10 cellular contexts compared by ENCODE assay signal in genomic region chr4:82889287-82889686, GRCh38. TPM values are rescaled to one million over a fixed set of nuclear protein-coding genes. Genes with fewer than 3 reads are reported as not detected.
DNase-seq lines count a peak whose midpoint lies in the region; ATAC-seq and TF ChIP-seq lines count a peak whose summit lies in the region.
"Had no signal": no experiment of that assay in that cellular context is flagged by ENCODE, and none has a peak within 500 bp of the region (broad histone marks: within the 10 kb centered on the region; RNA-seq: fewer than 3 reads in every experiment).

No MANE protein-coding gene starts in this region.

- H3F3A ChIP-seq in GM23248 (ENCODE audit: insufficient read depth), result peaks cover 52% of the 10 kb centered on the region

- H3K27ac ChIP-seq in GM23248 (peak overlapping the region; percentile 99), RWPE2 (ENCODE audit: poor library complexity, severe bottlenecking) (peak overlapping the region; percentile 83), epithelial cell of prostate (peak overlapping the region; percentile 97), psoas muscle (peak overlapping the region; percentile 86)

- no peaks in the 10 kb centered on the region for H3K9me3 ChIP-seq in GM23248 (ENCODE audit: low read depth)
- no peaks in the 10 kb centered on the region for H3K9me3 ChIP-seq in RWPE2 (ENCODE audit: severe bottlenecking)
- no peaks in the 10 kb centered on the region for H3K9me3 ChIP-seq in psoas muscle
- H3K9me3 ChIP-seq: adrenal gland had no signal

- no peaks in the 10 kb centered on the region for H3K9me2 ChIP-seq in GM23248 (ENCODE audit: insufficient read depth)

- peaks cover 92% of the 10 kb centered on the region for H3K79me2 ChIP-seq in GM23248 (ENCODE audit: insufficient read depth)

- peak overlapping the region; percentile 95 for H3K4me3 ChIP-seq in GM23248
- H3K4me3 ChIP-seq in RWPE2 (ENCODE audit: severe bottlenecking), result peak overlapping the region; percentile 89
- H3K4me3 ChIP-seq in psoas muscle, result peak overlapping the region; percentile 66

- in situ Hi-C loops in GM23248 (cut with MboI), result no loop called here

- no peak for ATAC-seq in RWPE2 (ENCODE audit: low read depth)
- no peak for ATAC-seq in psoas muscle

- WGBS in GM23248 (ENCODE audit: low coverage in 1 of 2, low lambda C conversion rate in 2 of 2, missing lambda C conversion rate in 2 of 2), 2 experiments, result 34 to 40% methylated on average over 6 of the region's 6 CpGs
- 70 to 77% (median 76%) methylated on average over 6 of the region's 6 CpGs for WGBS in psoas muscle, 3 donors

- peak overlapping the region; percentile 100 for H3K9ac ChIP-seq in GM23248

- DNase-seq in GM23248 (peak; percentile 37), RWPE2 (ENCODE audit: low spot score) (no peak), epithelial cell of prostate (ENCODE audit: low read depth, low spot score) (no peak), psoas muscle (no peak), NCI-H748 (lab: John Stamatoyannopoulos, UW; ENCODE audit: unreplicated experiment) (no peak), putamen (ENCODE audit: low spot score) (no peak), DMS53 (lab: John Stamatoyannopoulos, UW) (no peak), amniotic stem cell (lab: John Stamatoyannopoulos, UW) (no peak)
- DNase-seq: NCI-H1694 had no signal

- H3K4me1 ChIP-seq in GM23248 (ENCODE audit: insufficient read depth) (peaks cover 39% of the 10 kb centered on the region), RWPE2 (ENCODE audit: insufficient read depth, poor library complexity, severe bottlenecking) (peaks cover 28% of the 10 kb centered on the region), psoas muscle (peaks cover 49% of the 10 kb centered on the region)

- H3K4me2 ChIP-seq in GM23248 (ENCODE audit: unreplicated experiment), result peak overlapping the region; percentile 98

- no peaks in the 10 kb centered on the region for H3K27me3 ChIP-seq in GM23248 (replicated peaks; ENCODE audit: insufficient read depth)
- no peaks in the 10 kb centered on the region for H3K27me3 ChIP-seq in RWPE2 (ENCODE audit: insufficient read depth, poor library complexity, severe bottlenecking)
- H3K27me3 ChIP-seq in psoas muscle (ENCODE audit: insufficient read depth in 3 of 3, low read length in 2 of 3), result no peaks in the 10 kb centered on the region
- H3K27me3 ChIP-seq: adrenal gland had no signal

- intact Hi-C loops in psoas muscle (cut with DNase I), result no loop called here

- TF ChIP-seq CTCF in RWPE2 (IDR thresholded peaks at IDR 0.05; ENCODE audit: poor library complexity, severe bottlenecking) (no peak), psoas muscle (IDR thresholded peaks at IDR 0.05) (no peak)

- H3K36me3 ChIP-seq in GM23248 (ENCODE audit: low read depth) (peaks cover 10% of the 10 kb centered on the region), RWPE2 (ENCODE audit: low read depth) (peaks cover 44% of the 10 kb centered on the region), psoas muscle (ENCODE audit: insufficient read depth in 1 of 2, low read depth in 1 of 2) (peaks cover 5 to 17% of the 10 kb centered on the region in 2 donors)

- H2AFZ ChIP-seq in GM23248, result no peak overlapping the region

- H4K20me1 ChIP-seq in GM23248 (ENCODE audit: insufficient read depth), result peaks cover 23% of the 10 kb centered on the region

RNA-seq across cellular contexts. Expression of gene SEC31A, which starts 1.7 kb away (rescaled TPM):
- total RNA-seq in GM23248 (2014; rRNA removed; shearing (Covaris generic)), result 308 and 357 TPM in 2 replicates
- polyA plus RNA-seq in GM23248 (2016; fragmentation: Nextera tagmentation; extraction: Ambion mirVana) (314 and 315 TPM in 2 replicates), psoas muscle (100 to 1,000 TPM in 1 of 3 donors, 10 to 100 TPM in 2; 77.7 to 120 (median 98.0) TPM)
- 100 to 1,000 TPM in 3 of 4 donors, 10 to 100 TPM in 1; 94.6 to 117 (median 106) TPM for total RNA-seq in psoas muscle

RNA-seq across cellular contexts. Expression of gene THAP9, which starts 11.2 kb away (rescaled TPM):
- total RNA-seq in GM23248 (2014; rRNA removed; shearing (Covaris generic)), result 1.6 and 3.9 TPM in 2 replicates
- polyA plus RNA-seq in GM23248 (2016; fragmentation: Nextera tagmentation; extraction: Ambion mirVana) (1.3 and 2.0 TPM in 2 replicates), psoas muscle (1 to 10 TPM; 3.4 to 8.4 (median 5.6) TPM)
- 10 to 100 TPM in 1 of 4 donors, 1 to 10 TPM in 3; 7.3 to 10.2 (median 7.8) TPM for total RNA-seq in psoas muscle
